Comparison of ENCODE assay signal across 24 cellular contexts in the genomic region with DNA sequence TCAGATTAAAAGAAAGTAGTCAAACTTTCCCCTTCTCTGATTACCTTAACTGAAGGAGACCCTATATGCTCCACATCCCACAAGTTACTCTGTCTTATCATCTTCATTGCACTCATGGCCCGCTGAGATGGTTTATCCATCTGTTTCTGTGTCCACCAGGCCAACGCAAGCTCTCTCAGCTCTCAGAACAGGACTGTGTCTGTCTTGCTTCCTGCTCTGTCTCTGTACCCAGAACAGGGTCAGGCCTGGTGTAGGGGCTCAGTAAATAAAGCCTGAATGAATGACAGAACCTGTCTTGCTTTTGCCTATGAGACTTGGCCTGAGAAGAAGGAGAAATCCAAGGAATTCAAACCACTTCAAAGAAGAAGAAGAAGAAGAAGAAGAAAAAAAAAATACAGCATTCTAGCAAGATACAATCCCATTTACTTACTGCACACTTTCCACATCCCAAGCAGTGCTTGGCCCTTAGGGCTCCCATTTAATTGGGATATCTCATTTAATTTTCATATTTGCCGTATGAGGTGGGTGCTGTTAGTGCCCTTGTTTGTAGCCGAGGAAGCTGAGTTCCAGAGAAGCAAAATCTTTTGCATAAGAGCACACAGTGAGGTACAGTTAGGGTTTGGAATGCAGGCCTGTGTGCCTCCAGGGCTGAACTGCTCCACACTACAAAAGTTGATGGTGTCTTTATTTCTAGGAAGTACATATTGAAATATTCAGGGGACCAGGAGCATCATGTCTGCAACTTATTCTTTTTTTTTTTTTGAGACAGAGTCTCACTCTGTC. TPM values are rescaled to one million over a fixed set of nuclear protein-coding genes. Genes with fewer than 3 reads are reported as not detected.
"Had no signal": no experiment of that assay in that cellular context is flagged by ENCODE, and none has a peak within 500 bp of the region (broad histone marks: within the 10 kb centered on the region; RNA-seq: fewer than 3 reads in every experiment).

No MANE protein-coding gene starts in this region.

- DNase-seq: activated CD4-positive, alpha-beta T cell treated with anti-CD3 and anti-CD28 coated beads for 36 hours; activated CD4-positive, CD25-positive, alpha-beta regulatory T cell; activated CD8-positive, alpha-beta memory T cell treated with anti-CD3 and anti-CD28 coated beads, Interleukin-2, amount 10 ng/mL, durations not matched to agents 7 days and 5 days; activated CD8-positive, alpha-beta T cell treated with anti-CD3 and anti-CD28 coated beads, Interleukin-2, amount 10 ng/mL, durations not matched to agents 7 days and 5 days; activated naive CD4-positive, alpha-beta T cell; activated T-cell treated with anti-CD3 and anti-CD28 coated beads, Interleukin-2, amount 50 U/mL, for 72 hours; anterior cingulate cortex; body of pancreas; cerebellar nuclear complex; dorsolateral prefrontal cortex; effector memory CD4-positive, alpha-beta T cell; left cardiac atrium; mesendoderm; naive thymus-derived CD4-positive, alpha-beta T cell; stimulated activated CD4-positive, alpha-beta T cell treated with anti-CD3 and anti-CD28 coated beads, Interleukin-4, amount 100 ng/mL, for 24 hours; stimulated activated naive CD8-positive, alpha-beta T cell treated with anti-CD3 and anti-CD28 coated beads, Interleukin-15, amount 100 ng/mL, for 72 hours; substantia nigra; T-helper 1 cell had no signal

- H3K4me3 Mint-ChIP-seq: activated CD4-positive, alpha-beta T cell treated with anti-CD3 and anti-CD28 coated beads for 36 hours; activated CD8-positive, alpha-beta memory T cell treated with anti-CD3 and anti-CD28 coated beads, Interleukin-2, amount 10 ng/mL, durations not matched to agents 7 days and 5 days; activated CD8-positive, alpha-beta T cell treated with anti-CD3 and anti-CD28 coated beads, Interleukin-2, amount 10 ng/mL, durations not matched to agents 7 days and 5 days; activated T-cell treated with anti-CD3 and anti-CD28 coated beads, Interleukin-2, amount 50 U/mL, for 72 hours; naive thymus-derived CD4-positive, alpha-beta T cell; stimulated activated effector memory CD8-positive, alpha-beta T cell treated with anti-CD3 and anti-CD28 coated beads, Interleukin-12 subunit alpha, Interleukin-12 subunit beta, amount 100 ng/mL, for 72 hours; stimulated activated naive CD8-positive, alpha-beta T cell treated with anti-CD3 and anti-CD28 coated beads, Interleukin-15, amount 100 ng/mL, for 72 hours; T-helper 2 cell treated with Interferon-gamma antibody and Interleukin-4, amounts not matched to agents 5 μg/mL and 100 μg/mL, for 36 hours had no signal

- H3K4me1 Mint-ChIP-seq: activated CD4-positive, alpha-beta T cell treated with anti-CD3 and anti-CD28 coated beads for 36 hours; activated CD8-positive, alpha-beta memory T cell treated with anti-CD3 and anti-CD28 coated beads, Interleukin-2, amount 10 ng/mL, durations not matched to agents 7 days and 5 days; naive thymus-derived CD4-positive, alpha-beta T cell; stimulated activated effector memory CD8-positive, alpha-beta T cell treated with anti-CD3 and anti-CD28 coated beads, Interleukin-12 subunit alpha, Interleukin-12 subunit beta, amount 100 ng/mL, for 72 hours; stimulated activated naive CD8-positive, alpha-beta T cell treated with anti-CD3 and anti-CD28 coated beads, Interleukin-15, amount 100 ng/mL, for 72 hours had no signal

- H3K27ac Mint-ChIP-seq: activated CD4-positive, alpha-beta T cell treated with anti-CD3 and anti-CD28 coated beads for 36 hours; activated CD8-positive, alpha-beta memory T cell treated with anti-CD3 and anti-CD28 coated beads, Interleukin-2, amount 10 ng/mL, durations not matched to agents 7 days and 5 days; activated CD8-positive, alpha-beta T cell treated with anti-CD3 and anti-CD28 coated beads, Interleukin-2, amount 10 ng/mL, durations not matched to agents 7 days and 5 days; activated naive CD4-positive, alpha-beta T cell treated with anti-CD3 and anti-CD28 coated beads, Interleukin-2, amount 50 U/mL, for 72 hours; activated T-cell treated with anti-CD3 and anti-CD28 coated beads, Interleukin-2, amount 50 U/mL, for 72 hours; naive thymus-derived CD4-positive, alpha-beta T cell; stimulated activated effector memory CD8-positive, alpha-beta T cell treated with anti-CD3 and anti-CD28 coated beads, Interleukin-12 subunit alpha, Interleukin-12 subunit beta, amount 100 ng/mL, for 72 hours; stimulated activated naive CD8-positive, alpha-beta T cell treated with anti-CD3 and anti-CD28 coated beads, Interleukin-15, amount 100 ng/mL, for 72 hours; T-helper 2 cell treated with Interferon-gamma antibody and Interleukin-4, amounts not matched to agents 5 μg/mL and 100 μg/mL, for 36 hours had no signal

- H3K27ac ChIP-seq: body of pancreas, cardiac muscle cell, coronary artery, dorsolateral prefrontal cortex, skin epidermis had no signal

- H3K27me3 Mint-ChIP-seq: stimulated activated naive CD8-positive, alpha-beta T cell treated with anti-CD3 and anti-CD28 coated beads, Interleukin-15, amount 100 ng/mL, for 72 hours had no signal

- H3K9me3 ChIP-seq: body of pancreas had no signal

- H3K36me3 ChIP-seq: cardiac muscle cell had no signal

- H3K4me3 ChIP-seq: body of pancreas, cardiac muscle cell, coronary artery, dorsolateral prefrontal cortex, skin epidermis had no signal

- H3K9me3 Mint-ChIP-seq: activated naive CD4-positive, alpha-beta T cell treated with anti-CD3 and anti-CD28 coated beads, Interleukin-2, amount 50 U/mL, for 72 hours; activated T-cell treated with anti-CD3 and anti-CD28 coated beads, Interleukin-2, amount 50 U/mL, for 72 hours; naive thymus-derived CD4-positive, alpha-beta T cell; stimulated activated effector memory CD8-positive, alpha-beta T cell treated with anti-CD3 and anti-CD28 coated beads, Interleukin-12 subunit alpha, Interleukin-12 subunit beta, amount 100 ng/mL, for 72 hours; stimulated activated naive CD8-positive, alpha-beta T cell treated with anti-CD3 and anti-CD28 coated beads, Interleukin-15, amount 100 ng/mL, for 72 hours; T-helper 2 cell treated with Interferon-gamma antibody and Interleukin-4, amounts not matched to agents 5 μg/mL and 100 μg/mL, for 36 hours had no signal

- H3K36me3 Mint-ChIP-seq: activated CD8-positive, alpha-beta memory T cell treated with anti-CD3 and anti-CD28 coated beads, Interleukin-2, amount 10 ng/mL, durations not matched to agents 7 days and 5 days; activated naive CD4-positive, alpha-beta T cell treated with anti-CD3 and anti-CD28 coated beads, Interleukin-2, amount 50 U/mL, for 72 hours; naive thymus-derived CD4-positive, alpha-beta T cell; stimulated activated effector memory CD8-positive, alpha-beta T cell treated with anti-CD3 and anti-CD28 coated beads, Interleukin-12 subunit alpha, Interleukin-12 subunit beta, amount 100 ng/mL, for 72 hours had no signal

- H3K27me3 ChIP-seq: body of pancreas, cardiac muscle cell, dorsolateral prefrontal cortex had no signal

RNA-seq across cellular contexts. Expression of gene TIMP3, which starts 15.7 kb away (rescaled TPM):
- total RNA-seq: activated CD4-positive, alpha-beta T cell treated with anti-CD3 and anti-CD28 coated beads for 36 hours; activated CD8-positive, alpha-beta memory T cell treated with anti-CD3 and anti-CD28 coated beads, Interleukin-2, amount 10 ng/mL, durations not matched to agents 7 days and 5 days; activated CD8-positive, alpha-beta T cell treated with anti-CD3 and anti-CD28 coated beads, Interleukin-2, amount 10 ng/mL, durations not matched to agents 7 days and 5 days; activated naive CD4-positive, alpha-beta T cell treated with anti-CD3 and anti-CD28 coated beads, Interleukin-2, amount 50 U/mL, for 72 hours had no signal
- polyA plus RNA-seq: naive thymus-derived CD4-positive, alpha-beta T cell had no signal
